ENCODE assay signal across 8 cellular contexts in genomic region chr1:223712184-223712855, GRCh38. TPM values are rescaled to one million over a fixed set of nuclear protein-coding genes. Genes with fewer than 3 reads are reported as not detected.
DNase-seq lines count a peak whose midpoint lies in the region; ATAC-seq and TF ChIP-seq lines count a peak whose summit lies in the region.

TSS of gene CAPN2 (plus strand) at chr1:223712539. CDS start at chr1:223712641, 102 bp downstream.

- BruUV-seq in PC-9 (replicated peaks; lab: Mats Ljungman, UMichigan) = no TSS peak

- DNase-seq in CD1c-positive myeloid dendritic cell (ENCODE audit: extremely low spot score) = peak; percentile 93
- DNase-seq in PC-9 = peak; percentile 65 to 93
- peak; percentile 55 for DNase-seq in activated T-helper 2 cell treated with anti-CD3 and anti-CD28 coated beads, Interferon-gamma antibody, Interleukin-2, Interleukin-4, amounts not matched to agents 10 μg/mL and 5 μg/mL and 100 μg/mL, durations not matched to agents 14 hours and 24 hours and 36 hours (ENCODE audit: low spot score)
- peak; percentile 80 for DNase-seq in fibroblast of mammary gland (ENCODE audit: low read depth)
- peak; percentile 89 for DNase-seq in myocyte (ENCODE audit: low read depth)
- DNase-seq in substantia nigra (lab: John Stamatoyannopoulos, UW) = peak in 46 of 49 donors; percentile 18 to 89 (median 68)

- peaks cover 13% of the 10 kb centered on the region for H3K36me3 Mint-ChIP-seq in activated T-helper 2 cell treated with anti-CD3 and anti-CD28 coated beads, Interferon-gamma antibody, Interleukin-2, Interleukin-4, amounts not matched to agents 10 μg/mL and 5 μg/mL and 100 μg/mL, durations not matched to agents 14 hours and 24 hours and 36 hours (ENCODE audit: low read depth)

- peak within 1 kb of the TSS; percentile 83 for H3K27ac Mint-ChIP-seq in activated T-helper 2 cell treated with anti-CD3 and anti-CD28 coated beads, Interferon-gamma antibody, Interleukin-2, Interleukin-4, amounts not matched to agents 10 μg/mL and 5 μg/mL and 100 μg/mL, durations not matched to agents 14 hours and 24 hours and 36 hours

- no peaks in the 10 kb centered on the region for H3K9me2 ChIP-seq in PC-9 (ENCODE audit: insufficient read depth)

- H3K9me3 ChIP-seq in PC-9 (ENCODE audit: insufficient read depth, low read depth) = no peaks in the 10 kb centered on the region

- no peaks in the 10 kb centered on the region for H4K20me1 ChIP-seq in PC-9 (ENCODE audit: insufficient read depth)

- H3K4me3 ChIP-seq in PC-9 (peak within 1 kb of the TSS; percentile 79), fibroblast of mammary gland (ENCODE audit: control insufficient read depth, low read depth, low read length) (peak within 1 kb of the TSS; percentile 92)

- CTCF ChIA-PET in PC-9 (lab: Charles Lee) = interaction anchor here (1.0 kb wide), 1 partner anchor 60 kb away, joined by 3 read pairs; no protein-coding TSS in a partner anchor

- POLR2A ChIA-PET in PC-9 (lab: Charles Lee; ENCODE audit: unreplicated experiment) = interaction anchor here (0.6 to 1.2 kb wide), 4 partner anchors 9 to 22 kb away, joined by 3 to 9 read pairs (median 4); no protein-coding TSS in a partner anchor

- intact Hi-C loops in PC-9 (cut with micrococcal nuclease; ENCODE audit: unreplicated experiment) = no loop called here
- intact Hi-C loops in activated T-helper 2 cell treated with anti-CD3 and anti-CD28 coated beads, Interferon-gamma antibody, Interleukin-2, Interleukin-4, amounts not matched to agents 10 μg/mL and 5 μg/mL and 100 μg/mL, durations not matched to agents 14 hours and 24 hours and 36 hours (cut with micrococcal nuclease) = loop anchor here (1.0 to 2.0 kb wide), 3 partner anchors 9 to 37 kb away; no protein-coding TSS in a partner anchor

- peak; percentile 61 for ATAC-seq in HG03196 (IDR thresholded peaks at IDR 0.05; ENCODE audit: unreplicated experiment)

- H3K79me2 ChIP-seq in PC-9 (ENCODE audit: low read depth) = peaks cover 71% of the 10 kb centered on the region

- H3K9me3 Mint-ChIP-seq in activated T-helper 2 cell treated with anti-CD3 and anti-CD28 coated beads, Interferon-gamma antibody, Interleukin-2, Interleukin-4, amounts not matched to agents 10 μg/mL and 5 μg/mL and 100 μg/mL, durations not matched to agents 14 hours and 24 hours and 36 hours = no peaks in the 10 kb centered on the region

- H3K27me3 ChIP-seq in PC-9 (ENCODE audit: insufficient read depth, low read depth) = no peaks in the 10 kb centered on the region

- H3K4me3 Mint-ChIP-seq in activated T-helper 2 cell treated with anti-CD3 and anti-CD28 coated beads, Interferon-gamma antibody, Interleukin-2, Interleukin-4, amounts not matched to agents 10 μg/mL and 5 μg/mL and 100 μg/mL, durations not matched to agents 14 hours and 24 hours and 36 hours (ENCODE audit: low read depth) = peak within 1 kb of the TSS; percentile 78

- peak; percentile 56 for TF ChIP-seq CTCF in PC-9 (conservative IDR thresholded peaks at IDR 0.05)
- no peak for TF ChIP-seq CTCF in fibroblast of mammary gland (conservative IDR thresholded peaks at IDR 0.05; ENCODE audit: control insufficient read depth, insufficient read depth, low read depth, low read length)

- peak within 1 kb of the TSS; percentile 91 for H3K4me2 ChIP-seq in PC-9

- peaks cover 57% of the 10 kb centered on the region for H3K4me1 Mint-ChIP-seq in activated T-helper 2 cell treated with anti-CD3 and anti-CD28 coated beads, Interferon-gamma antibody, Interleukin-2, Interleukin-4, amounts not matched to agents 10 μg/mL and 5 μg/mL and 100 μg/mL, durations not matched to agents 14 hours and 24 hours and 36 hours (ENCODE audit: low read depth)

- H3K36me3 ChIP-seq in PC-9 (ENCODE audit: low read depth) = peaks cover 12% of the 10 kb centered on the region; the same call in 1 of the 2 replicates

- H3K27ac ChIP-seq in PC-9 (peak within 1 kb of the TSS; percentile 92), substantia nigra (ENCODE audit: low read depth, low read length, poor library complexity, severe bottlenecking) (peak within 1 kb of the TSS; percentile 75)

- H2AFZ ChIP-seq in PC-9 = 0 out of 2 replicates have a peak within 1 kb of the TSS, but pooled peaks have one; percentile 34

- TF ChIP-seq POLR2A in GM19099 (IDR thresholded peaks at IDR 0.05; ENCODE audit: extremely low read depth, insufficient read length, low read depth) = peak; percentile 46

- peaks cover 78% of the 10 kb centered on the region for H3K4me1 ChIP-seq in PC-9 (replicated peaks; ENCODE audit: insufficient read depth)

- H3K27me3 Mint-ChIP-seq in activated T-helper 2 cell treated with anti-CD3 and anti-CD28 coated beads, Interferon-gamma antibody, Interleukin-2, Interleukin-4, amounts not matched to agents 10 μg/mL and 5 μg/mL and 100 μg/mL, durations not matched to agents 14 hours and 24 hours and 36 hours (ENCODE audit: low read depth) = no peaks in the 10 kb centered on the region

- peaks cover 67% of the 10 kb centered on the region for H3F3A ChIP-seq in PC-9 (ENCODE audit: insufficient read depth, low read depth)

RNA-seq across cellular contexts. Expression of gene CAPN2, which starts in this region (rescaled TPM):
- total RNA-seq in PC-9 (2021) = 376 and 459 TPM in 2 replicates
- total RNA-seq in activated T-helper 2 cell treated with anti-CD3 and anti-CD28 coated beads, Interferon-gamma antibody, Interleukin-2, Interleukin-4, amounts not matched to agents 10 μg/mL and 5 μg/mL and 100 μg/mL, durations not matched to agents 14 hours and 24 hours and 36 hours = 91.3 and 93.5 TPM in 2 replicates
- total RNA-seq in myocyte = 199 and 234 TPM in 2 replicates
- 267 TPM for polyA plus RNA-seq in myocyte (2012)

Comparison
In these comparisons a context has a peak if more than half of its experiments do, and no peak if none do; other contexts are left out.
1. Peak in every context shown above with its lines: DNase-seq, ATAC-seq, H3K4me3 ChIP-seq and H3K27ac ChIP-seq.